In genomic region chr19:17405250-17406038, GRCh38 we compare ENCODE assay signal across 8 cellular contexts. TPM values are rescaled to one million over a fixed set of nuclear protein-coding genes. Genes with fewer than 3 reads are reported as not detected.
DNase-seq lines count a peak whose midpoint lies in the region; ATAC-seq and TF ChIP-seq lines count a peak whose summit lies in the region.

TSS of gene BST2 (minus strand) at chr19:17405630. CDS start at chr19:17405575, 55 bp downstream.

- POLR2A ChIA-PET in PC-3 (lab: Charles Lee; ENCODE audit: unreplicated experiment): no interaction called here

- ATAC-seq in HG02973 (IDR thresholded peaks at IDR 0.05; ENCODE audit: unreplicated experiment) (peak; percentile 74), PC-3 (no peak), left cardiac atrium (peak; percentile 92 to 93), psoas muscle (peak; percentile 65 to 81 (median 71))

- no peaks in the 10 kb centered on the region for H3K79me2 ChIP-seq in PC-3 (ENCODE audit: low read length)

- TF ChIP-seq CTCF in PC-3 (conservative IDR thresholded peaks at IDR 0.05; ENCODE audit: low read depth, low read length) (no peak), psoas muscle (IDR thresholded peaks at IDR 0.05) (no peak)

- H3K36me3 Mint-ChIP-seq in activated naive CD4-positive, alpha-beta T cell treated with anti-CD3 and anti-CD28 coated beads, Interleukin-2, amount 50 U/mL, for 24 hours: no peaks in the 10 kb centered on the region

- H3F3A ChIP-seq in PC-3 (ENCODE audit: low read length, unreplicated experiment): no peaks in the 10 kb centered on the region

- no peaks in the 10 kb centered on the region for H4K20me1 ChIP-seq in PC-3 (ENCODE audit: low read length)

- H3K4me1 ChIP-seq in PC-3 (ENCODE audit: insufficient read depth, low read length): no peaks in the 10 kb centered on the region
- H3K4me1 ChIP-seq in psoas muscle: no peaks in the 10 kb centered on the region

- no peaks in the 10 kb centered on the region for H3K9me2 ChIP-seq in PC-3 (replicated peaks; ENCODE audit: low read length)

- peak within 1 kb of the TSS; percentile 94 for H3K27ac Mint-ChIP-seq in activated naive CD4-positive, alpha-beta T cell treated with anti-CD3 and anti-CD28 coated beads, Interleukin-2, amount 50 U/mL, for 24 hours

- no peak within 1 kb of the TSS for H3K4me3 ChIP-seq in PC-3 (ENCODE audit: low read length)
- peak within 1 kb of the TSS; percentile 65 for H3K4me3 ChIP-seq in psoas muscle

- H3K36me3 ChIP-seq in PC-3 (ENCODE audit: low read depth, low read length): no peaks in the 10 kb centered on the region
- no peaks in the 10 kb centered on the region for H3K36me3 ChIP-seq in psoas muscle (ENCODE audit: insufficient read depth in 1 of 2, low read depth in 1 of 2)

- H3K9me3 ChIP-seq in PC-3 (ENCODE audit: low read length) (no peaks in the 10 kb centered on the region), psoas muscle (no peaks in the 10 kb centered on the region)

- no peak within 1 kb of the TSS for H3K4me2 ChIP-seq in PC-3 (ENCODE audit: low read length)

- H2AFZ ChIP-seq in PC-3 (ENCODE audit: low read length): no peak within 1 kb of the TSS

- peaks cover 24% of the 10 kb centered on the region for H3K4me1 Mint-ChIP-seq in activated naive CD4-positive, alpha-beta T cell treated with anti-CD3 and anti-CD28 coated beads, Interleukin-2, amount 50 U/mL, for 24 hours

- DNase-seq in SHP77 (lab: John Stamatoyannopoulos, UW) (peak; percentile 61 to 76), SHP77 treated with DMSO at 0.1 percent for 48 hours (lab: John Stamatoyannopoulos, UW) (no peak), PC-3 (no peak), left cardiac atrium (peak; percentile 81), psoas muscle (peak; percentile 65 to 73), HuH-7.5 (ENCODE audit: low spot score) (no peak)

- H3K27ac ChIP-seq in PC-3 (ENCODE audit: low read length): no peak within 1 kb of the TSS
- H3K27ac ChIP-seq in psoas muscle: peak within 1 kb of the TSS; percentile 69

- no peaks in the 10 kb centered on the region for H3K27me3 ChIP-seq in PC-3 (ENCODE audit: low read length)
- peaks cover 0 to 11% (median 0%) of the 10 kb centered on the region in 3 donors for H3K27me3 ChIP-seq in psoas muscle (ENCODE audit: insufficient read depth in 3 of 3, low read length in 2 of 3)

- H3K27me3 Mint-ChIP-seq in activated naive CD4-positive, alpha-beta T cell treated with anti-CD3 and anti-CD28 coated beads, Interleukin-2, amount 50 U/mL, for 24 hours: no peaks in the 10 kb centered on the region

- peak within 1 kb of the TSS; percentile 89 for H3K4me3 Mint-ChIP-seq in activated naive CD4-positive, alpha-beta T cell treated with anti-CD3 and anti-CD28 coated beads, Interleukin-2, amount 50 U/mL, for 24 hours

- H3K9me3 Mint-ChIP-seq in activated naive CD4-positive, alpha-beta T cell treated with anti-CD3 and anti-CD28 coated beads, Interleukin-2, amount 50 U/mL, for 24 hours: no peaks in the 10 kb centered on the region

- TSS peak; percentile 91 for BruUV-seq in PC-3 (replicated peaks; lab: Mats Ljungman, UMichigan)

- intact Hi-C loops in PC-3 (cut with micrococcal nuclease) (no loop called here), left cardiac atrium (cut with DNase I) (no loop called here), psoas muscle (cut with DNase I) (no loop called here)

- CTCF ChIA-PET in PC-3 (lab: Charles Lee): no interaction called here

- H3K9ac ChIP-seq in PC-3 (ENCODE audit: low read length): no peak within 1 kb of the TSS

- 63 to 73% (median 66%) methylated on average over 18 of the region's 18 CpGs for WGBS in psoas muscle, 3 donors

RNA-seq across cellular contexts. Expression of gene BST2, which starts in this region (rescaled TPM):
- 0.84 and 1.3 TPM in 2 replicates for total RNA-seq in PC-3 (2014; rRNA removed)
- total RNA-seq in left cardiac atrium: 10 to 100 TPM; 56.9 to 72.6 TPM
- 10 to 100 TPM; 18.3 to 47.7 (median 33.5) TPM for total RNA-seq in psoas muscle
- 10 to 100 TPM; 29.8 to 40.8 (median 34.4) TPM for polyA plus RNA-seq in psoas muscle

Comparison
In these comparisons a context has a peak if more than half of its experiments do, and no peak if none do; other contexts are left out.
1. DNase-seq: peak in SHP77 (2 of 2), left cardiac atrium (single experiment) and psoas muscle (2 of 2); none in SHP77 treated with DMSO at 0.1 percent for 48 hours (single experiment), PC-3 (single experiment) and HuH-7.5 (single experiment).